Comparison of ENCODE assay signal across 1 cellular context in the genomic region with DNA sequence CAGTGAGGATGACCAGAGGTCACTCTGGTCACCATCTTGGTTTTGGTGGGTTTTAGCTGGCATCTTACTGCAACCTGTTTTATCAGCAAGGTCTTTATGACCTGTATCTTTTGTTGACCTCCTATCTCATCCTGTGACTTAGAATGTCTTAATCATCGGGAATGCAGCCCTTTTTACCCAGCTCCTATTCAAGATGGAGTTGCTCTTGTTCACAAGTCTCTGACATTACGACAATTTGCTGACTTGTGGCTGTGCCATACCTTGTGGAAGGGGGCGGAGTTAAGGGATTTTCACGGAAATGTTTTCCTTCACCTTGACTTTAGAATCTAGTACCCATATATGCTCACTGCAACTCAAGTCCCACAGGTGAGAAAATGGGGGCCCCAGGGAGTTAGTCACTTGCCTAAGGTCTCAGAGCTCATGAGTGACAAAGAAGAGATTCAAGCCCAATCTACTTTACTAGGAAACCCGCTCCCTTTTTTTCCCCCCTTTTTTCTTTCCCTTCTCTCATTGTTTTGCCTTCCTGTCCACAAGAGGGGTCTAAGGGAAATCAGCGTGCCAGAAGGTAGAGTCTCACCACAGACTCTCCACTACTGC.
A peak's percentile ranks its signal among the peaks of the same experiment; 100 is the strongest.
TF ChIP-seq lines count a peak whose summit lies in the region.

No MANE protein-coding gene starts in this region.

TF ChIP-seq in K562, 482 proteins besides CTCF, POLR2A, EP300 and RAD21 (continued from another document and continues in another):
- TF ChIP-seq, protein P1, sequence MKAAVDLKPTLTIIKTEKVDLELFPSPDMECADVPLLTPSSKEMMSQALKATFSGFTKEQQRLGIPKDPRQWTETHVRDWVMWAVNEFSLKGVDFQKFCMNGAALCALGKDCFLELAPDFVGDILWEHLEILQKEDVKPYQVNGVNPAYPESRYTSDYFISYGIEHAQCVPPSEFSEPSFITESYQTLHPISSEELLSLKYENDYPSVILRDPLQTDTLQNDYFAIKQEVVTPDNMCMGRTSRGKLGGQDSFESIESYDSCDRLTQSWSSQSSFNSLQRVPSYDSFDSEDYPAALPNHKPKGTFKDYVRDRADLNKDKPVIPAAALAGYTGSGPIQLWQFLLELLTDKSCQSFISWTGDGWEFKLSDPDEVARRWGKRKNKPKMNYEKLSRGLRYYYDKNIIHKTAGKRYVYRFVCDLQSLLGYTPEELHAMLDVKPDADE (conservative IDR thresholded peaks at IDR 0.05; ENCODE audit: control insufficient read depth, low read depth, low read length): no peak
- TF ChIP-seq DIDO1 (tag; IDR thresholded peaks at IDR 0.05; ENCODE audit: low read depth): peak; percentile 94
- peak; percentile 87 for TF ChIP-seq KDM2B (CRISPR knock-in tag; IDR thresholded peaks at IDR 0.05)
- TF ChIP-seq, protein P2, sequence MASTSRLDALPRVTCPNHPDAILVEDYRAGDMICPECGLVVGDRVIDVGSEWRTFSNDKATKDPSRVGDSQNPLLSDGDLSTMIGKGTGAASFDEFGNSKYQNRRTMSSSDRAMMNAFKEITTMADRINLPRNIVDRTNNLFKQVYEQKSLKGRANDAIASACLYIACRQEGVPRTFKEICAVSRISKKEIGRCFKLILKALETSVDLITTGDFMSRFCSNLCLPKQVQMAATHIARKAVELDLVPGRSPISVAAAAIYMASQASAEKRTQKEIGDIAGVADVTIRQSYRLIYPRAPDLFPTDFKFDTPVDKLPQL (IDR thresholded peaks at IDR 0.05; ENCODE audit: extremely low read depth, insufficient read length): no peak
- TF ChIP-seq, protein P3, sequence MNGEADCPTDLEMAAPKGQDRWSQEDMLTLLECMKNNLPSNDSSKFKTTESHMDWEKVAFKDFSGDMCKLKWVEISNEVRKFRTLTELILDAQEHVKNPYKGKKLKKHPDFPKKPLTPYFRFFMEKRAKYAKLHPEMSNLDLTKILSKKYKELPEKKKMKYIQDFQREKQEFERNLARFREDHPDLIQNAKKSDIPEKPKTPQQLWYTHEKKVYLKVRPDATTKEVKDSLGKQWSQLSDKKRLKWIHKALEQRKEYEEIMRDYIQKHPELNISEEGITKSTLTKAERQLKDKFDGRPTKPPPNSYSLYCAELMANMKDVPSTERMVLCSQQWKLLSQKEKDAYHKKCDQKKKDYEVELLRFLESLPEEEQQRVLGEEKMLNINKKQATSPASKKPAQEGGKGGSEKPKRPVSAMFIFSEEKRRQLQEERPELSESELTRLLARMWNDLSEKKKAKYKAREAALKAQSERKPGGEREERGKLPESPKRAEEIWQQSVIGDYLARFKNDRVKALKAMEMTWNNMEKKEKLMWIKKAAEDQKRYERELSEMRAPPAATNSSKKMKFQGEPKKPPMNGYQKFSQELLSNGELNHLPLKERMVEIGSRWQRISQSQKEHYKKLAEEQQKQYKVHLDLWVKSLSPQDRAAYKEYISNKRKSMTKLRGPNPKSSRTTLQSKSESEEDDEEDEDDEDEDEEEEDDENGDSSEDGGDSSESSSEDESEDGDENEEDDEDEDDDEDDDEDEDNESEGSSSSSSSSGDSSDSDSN (IDR thresholded peaks at IDR 0.05; ENCODE audit: borderline replicate concordance in 1 of 2, low read depth in 2 of 2, low read length in 2 of 2): no peak
- no peak for TF ChIP-seq NCOA2 (IDR thresholded peaks at IDR 0.05; ENCODE audit: partially characterized antibody in 2 of 2)
- TF ChIP-seq HDAC8 (tag; IDR thresholded peaks at IDR 0.05): peak; percentile 99
- TF ChIP-seq, protein P4, sequence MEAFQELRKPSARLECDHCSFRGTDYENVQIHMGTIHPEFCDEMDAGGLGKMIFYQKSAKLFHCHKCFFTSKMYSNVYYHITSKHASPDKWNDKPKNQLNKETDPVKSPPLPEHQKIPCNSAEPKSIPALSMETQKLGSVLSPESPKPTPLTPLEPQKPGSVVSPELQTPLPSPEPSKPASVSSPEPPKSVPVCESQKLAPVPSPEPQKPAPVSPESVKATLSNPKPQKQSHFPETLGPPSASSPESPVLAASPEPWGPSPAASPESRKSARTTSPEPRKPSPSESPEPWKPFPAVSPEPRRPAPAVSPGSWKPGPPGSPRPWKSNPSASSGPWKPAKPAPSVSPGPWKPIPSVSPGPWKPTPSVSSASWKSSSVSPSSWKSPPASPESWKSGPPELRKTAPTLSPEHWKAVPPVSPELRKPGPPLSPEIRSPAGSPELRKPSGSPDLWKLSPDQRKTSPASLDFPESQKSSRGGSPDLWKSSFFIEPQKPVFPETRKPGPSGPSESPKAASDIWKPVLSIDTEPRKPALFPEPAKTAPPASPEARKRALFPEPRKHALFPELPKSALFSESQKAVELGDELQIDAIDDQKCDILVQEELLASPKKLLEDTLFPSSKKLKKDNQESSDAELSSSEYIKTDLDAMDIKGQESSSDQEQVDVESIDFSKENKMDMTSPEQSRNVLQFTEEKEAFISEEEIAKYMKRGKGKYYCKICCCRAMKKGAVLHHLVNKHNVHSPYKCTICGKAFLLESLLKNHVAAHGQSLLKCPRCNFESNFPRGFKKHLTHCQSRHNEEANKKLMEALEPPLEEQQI (IDR thresholded peaks at IDR 0.05): no peak
- no peak for TF ChIP-seq TAL1 (IDR thresholded peaks at IDR 0.05)
- TF ChIP-seq ZNF212 (CRISPR knock-in tag; IDR thresholded peaks at IDR 0.05): peak; percentile 92; the same call in 1 of the 2 replicates
- TF ChIP-seq SRSF1 (IDR thresholded peaks at IDR 0.05; ENCODE audit: low read depth, low read length): no peak
- no peak; the same call in 1 of the 2 replicates for TF ChIP-seq KLF10 (CRISPR knock-in tag; IDR thresholded peaks at IDR 0.05)
- no peak for TF ChIP-seq NCOR1 (IDR thresholded peaks at IDR 0.05)
- TF ChIP-seq RFX7 (CRISPR knock-in tag; IDR thresholded peaks at IDR 0.05): peak; percentile 85; the same call in 1 of the 2 replicates
- no peak for TF ChIP-seq EP400 (IDR thresholded peaks at IDR 0.05)
- no peak for TF ChIP-seq BRCA1 (IDR thresholded peaks at IDR 0.05)
- no peak for TF ChIP-seq BRCA1 (CRISPR knock-in tag; IDR thresholded peaks at IDR 0.05)
- TF ChIP-seq ZNF239 (CRISPR knock-in tag; IDR thresholded peaks at IDR 0.05): peak; percentile 94
- TF ChIP-seq PYGO2 (tag; IDR thresholded peaks at IDR 0.05): peak; percentile 98
- TF ChIP-seq CXXC5 (CRISPR knock-in tag; IDR thresholded peaks at IDR 0.05): peak; percentile 97
- no peak for TF ChIP-seq NFE2 (IDR thresholded peaks at IDR 0.05; ENCODE audit: low read depth)
- TF ChIP-seq, protein P5, sequence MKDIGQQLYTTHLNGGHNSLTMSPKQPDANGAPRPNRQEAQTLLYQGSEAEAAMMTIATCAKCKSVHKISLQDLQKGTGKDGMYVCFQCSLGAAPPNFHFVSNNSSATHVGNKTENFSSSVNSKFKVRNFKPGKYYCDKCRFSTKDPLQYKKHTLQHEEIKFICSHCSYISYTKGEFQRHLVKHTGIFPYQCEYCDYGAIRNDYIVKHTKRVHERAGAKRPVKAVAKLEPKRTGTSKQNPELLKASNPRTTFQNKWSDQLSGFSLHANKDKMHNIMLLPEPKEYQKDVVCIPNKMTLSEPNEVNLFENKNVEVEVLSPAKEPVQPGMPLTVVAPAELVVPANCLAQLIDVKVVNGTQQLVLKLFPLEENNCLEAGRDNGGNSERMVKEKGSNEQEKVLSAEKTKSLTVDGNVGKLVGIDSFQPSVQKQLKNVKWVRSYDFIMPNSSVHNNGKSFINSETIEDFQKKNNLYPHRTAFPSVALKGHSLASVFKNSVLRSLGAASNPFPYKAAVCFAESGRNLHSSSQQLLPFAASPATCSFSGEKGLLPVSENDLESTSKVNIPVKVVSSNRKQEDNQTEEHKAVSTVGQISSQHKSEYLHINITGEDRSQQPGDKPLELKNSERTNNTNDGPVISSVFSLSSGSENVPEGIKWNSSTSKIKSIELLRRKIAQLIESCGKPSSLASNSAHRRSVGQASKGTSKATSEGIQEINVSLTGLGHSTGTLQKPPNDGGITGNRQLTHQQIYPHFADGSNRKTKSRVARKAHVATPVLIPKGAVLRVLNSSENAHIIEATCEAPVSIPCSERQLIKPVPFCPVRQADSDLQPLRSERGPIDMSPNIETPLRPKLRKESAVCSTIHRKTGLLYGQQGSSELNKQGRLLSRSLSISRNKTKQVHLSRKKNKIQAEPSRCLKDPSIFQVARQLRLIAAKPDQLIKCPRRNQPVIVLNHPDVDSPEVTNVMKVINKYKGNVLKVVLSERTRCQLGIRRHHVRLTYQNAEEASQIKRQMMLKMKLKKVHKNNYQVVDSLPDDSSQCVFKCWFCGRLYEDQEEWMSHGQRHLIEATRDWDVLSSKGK (CRISPR knock-in tag; IDR thresholded peaks at IDR 0.05): 0 out of 2 replicates have a peak, but pooled peaks have one; percentile 38
- no peak for TF ChIP-seq COPS2 (conservative IDR thresholded peaks at IDR 0.05)
- TF ChIP-seq SRSF9 (IDR thresholded peaks at IDR 0.05; ENCODE audit: borderline replicate concordance, low read depth, low read length): no peak
- TF ChIP-seq RUNX1 (IDR thresholded peaks at IDR 0.05; ENCODE audit: low read depth): no peak
- TF ChIP-seq CEBPB (tag; IDR thresholded peaks at IDR 0.05): peak; percentile 29; the same call in 1 of the 2 replicates
- peak; percentile 99 for TF ChIP-seq ZNF668 (CRISPR knock-in tag; IDR thresholded peaks at IDR 0.05)
- TF ChIP-seq PRPF4 (IDR thresholded peaks at IDR 0.05; ENCODE audit: insufficient read depth, low read depth, low read length, poor library complexity, severe bottlenecking): no peak
- no peak for TF ChIP-seq HDAC1 (IDR thresholded peaks at IDR 0.05)
- TF ChIP-seq CREB1 (IDR thresholded peaks at IDR 0.05): no peak
- TF ChIP-seq CREB1 (CRISPR knock-in tag; IDR thresholded peaks at IDR 0.05): peak; percentile 24; the same call in 1 of the 2 replicates
- TF ChIP-seq RNF2 (IDR thresholded peaks at IDR 0.05): no peak
- TF ChIP-seq, protein P6, sequence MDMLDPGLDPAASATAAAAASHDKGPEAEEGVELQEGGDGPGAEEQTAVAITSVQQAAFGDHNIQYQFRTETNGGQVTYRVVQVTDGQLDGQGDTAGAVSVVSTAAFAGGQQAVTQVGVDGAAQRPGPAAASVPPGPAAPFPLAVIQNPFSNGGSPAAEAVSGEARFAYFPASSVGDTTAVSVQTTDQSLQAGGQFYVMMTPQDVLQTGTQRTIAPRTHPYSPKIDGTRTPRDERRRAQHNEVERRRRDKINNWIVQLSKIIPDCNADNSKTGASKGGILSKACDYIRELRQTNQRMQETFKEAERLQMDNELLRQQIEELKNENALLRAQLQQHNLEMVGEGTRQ (CRISPR knock-in tag; IDR thresholded peaks at IDR 0.05): no peak
- TF ChIP-seq, protein P7, sequence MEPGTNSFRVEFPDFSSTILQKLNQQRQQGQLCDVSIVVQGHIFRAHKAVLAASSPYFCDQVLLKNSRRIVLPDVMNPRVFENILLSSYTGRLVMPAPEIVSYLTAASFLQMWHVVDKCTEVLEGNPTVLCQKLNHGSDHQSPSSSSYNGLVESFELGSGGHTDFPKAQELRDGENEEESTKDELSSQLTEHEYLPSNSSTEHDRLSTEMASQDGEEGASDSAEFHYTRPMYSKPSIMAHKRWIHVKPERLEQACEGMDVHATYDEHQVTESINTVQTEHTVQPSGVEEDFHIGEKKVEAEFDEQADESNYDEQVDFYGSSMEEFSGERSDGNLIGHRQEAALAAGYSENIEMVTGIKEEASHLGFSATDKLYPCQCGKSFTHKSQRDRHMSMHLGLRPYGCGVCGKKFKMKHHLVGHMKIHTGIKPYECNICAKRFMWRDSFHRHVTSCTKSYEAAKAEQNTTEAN (CRISPR knock-in tag; IDR thresholded peaks at IDR 0.05): no peak
- no peak for TF ChIP-seq ZNF695 (CRISPR knock-in tag; IDR thresholded peaks at IDR 0.05)
- TF ChIP-seq MEF2D (tag; conservative IDR thresholded peaks at IDR 0.05; ENCODE audit: low read depth): peak; percentile 98
- peak; percentile 98 for TF ChIP-seq ZNF76 (CRISPR knock-in tag; IDR thresholded peaks at IDR 0.05; ENCODE audit: borderline replicate concordance)
- no peak for TF ChIP-seq MAFK (IDR thresholded peaks at IDR 0.05; ENCODE audit: low read length)
- TF ChIP-seq, protein P8, sequence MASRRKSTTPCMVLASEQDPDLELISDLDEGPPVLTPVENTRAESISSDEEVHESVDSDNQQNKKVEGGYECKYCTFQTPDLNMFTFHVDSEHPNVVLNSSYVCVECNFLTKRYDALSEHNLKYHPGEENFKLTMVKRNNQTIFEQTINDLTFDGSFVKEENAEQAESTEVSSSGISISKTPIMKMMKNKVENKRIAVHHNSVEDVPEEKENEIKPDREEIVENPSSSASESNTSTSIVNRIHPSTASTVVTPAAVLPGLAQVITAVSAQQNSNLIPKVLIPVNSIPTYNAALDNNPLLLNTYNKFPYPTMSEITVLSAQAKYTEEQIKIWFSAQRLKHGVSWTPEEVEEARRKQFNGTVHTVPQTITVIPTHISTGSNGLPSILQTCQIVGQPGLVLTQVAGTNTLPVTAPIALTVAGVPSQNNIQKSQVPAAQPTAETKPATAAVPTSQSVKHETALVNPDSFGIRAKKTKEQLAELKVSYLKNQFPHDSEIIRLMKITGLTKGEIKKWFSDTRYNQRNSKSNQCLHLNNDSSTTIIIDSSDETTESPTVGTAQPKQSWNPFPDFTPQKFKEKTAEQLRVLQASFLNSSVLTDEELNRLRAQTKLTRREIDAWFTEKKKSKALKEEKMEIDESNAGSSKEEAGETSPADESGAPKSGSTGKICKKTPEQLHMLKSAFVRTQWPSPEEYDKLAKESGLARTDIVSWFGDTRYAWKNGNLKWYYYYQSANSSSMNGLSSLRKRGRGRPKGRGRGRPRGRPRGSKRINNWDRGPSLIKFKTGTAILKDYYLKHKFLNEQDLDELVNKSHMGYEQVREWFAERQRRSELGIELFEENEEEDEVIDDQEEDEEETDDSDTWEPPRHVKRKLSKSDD (conservative IDR thresholded peaks at IDR 0.05; ENCODE audit: low read length): no peak
- TF ChIP-seq RBM22 (IDR thresholded peaks at IDR 0.05; ENCODE audit: low read depth, low read length, poor library complexity, severe bottlenecking): no peak
- TF ChIP-seq, protein P9, sequence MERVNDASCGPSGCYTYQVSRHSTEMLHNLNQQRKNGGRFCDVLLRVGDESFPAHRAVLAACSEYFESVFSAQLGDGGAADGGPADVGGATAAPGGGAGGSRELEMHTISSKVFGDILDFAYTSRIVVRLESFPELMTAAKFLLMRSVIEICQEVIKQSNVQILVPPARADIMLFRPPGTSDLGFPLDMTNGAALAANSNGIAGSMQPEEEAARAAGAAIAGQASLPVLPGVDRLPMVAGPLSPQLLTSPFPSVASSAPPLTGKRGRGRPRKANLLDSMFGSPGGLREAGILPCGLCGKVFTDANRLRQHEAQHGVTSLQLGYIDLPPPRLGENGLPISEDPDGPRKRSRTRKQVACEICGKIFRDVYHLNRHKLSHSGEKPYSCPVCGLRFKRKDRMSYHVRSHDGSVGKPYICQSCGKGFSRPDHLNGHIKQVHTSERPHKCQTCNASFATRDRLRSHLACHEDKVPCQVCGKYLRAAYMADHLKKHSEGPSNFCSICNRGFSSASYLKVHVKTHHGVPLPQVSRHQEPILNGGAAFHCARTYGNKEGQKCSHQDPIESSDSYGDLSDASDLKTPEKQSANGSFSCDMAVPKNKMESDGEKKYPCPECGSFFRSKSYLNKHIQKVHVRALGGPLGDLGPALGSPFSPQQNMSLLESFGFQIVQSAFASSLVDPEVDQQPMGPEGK (CRISPR knock-in tag; IDR thresholded peaks at IDR 0.05; ENCODE audit: borderline replicate concordance): peak; percentile 94
